ENCODE assay signal across 15 cellular contexts in the genomic region with DNA sequence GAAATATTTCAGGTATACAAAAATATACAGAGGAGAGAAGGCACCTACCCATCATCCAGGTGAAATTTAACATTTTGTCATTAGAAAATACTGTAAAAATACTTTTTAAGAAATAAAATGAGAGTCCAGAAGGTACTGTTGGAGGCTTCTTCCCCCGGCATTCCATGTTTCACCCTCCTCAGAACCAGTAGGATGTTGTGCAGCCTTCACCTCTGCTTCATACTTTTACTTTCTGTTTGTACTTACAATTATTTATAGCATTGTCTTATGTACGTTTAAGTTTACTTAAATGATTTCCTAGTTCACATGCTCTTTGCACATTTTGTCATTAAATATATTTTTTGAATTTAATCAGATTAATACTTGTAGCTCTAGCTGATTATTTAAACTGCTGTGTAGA. TPM values are rescaled to one million over a fixed set of nuclear protein-coding genes. Genes with fewer than 3 reads are reported as not detected.
DNase-seq lines count a peak whose midpoint lies in the region; ATAC-seq and TF ChIP-seq lines count a peak whose summit lies in the region.
"Had no signal": no experiment of that assay in that cellular context is flagged by ENCODE, and none has a peak within 500 bp of the region (broad histone marks: within the 10 kb centered on the region; RNA-seq: fewer than 3 reads in every experiment).

No MANE protein-coding gene starts in this region.

- no peaks in the 10 kb centered on the region for H3K9me2 ChIP-seq in SK-N-SH

- H3K27me3 Mint-ChIP-seq in stimulated activated naive CD8-positive, alpha-beta T cell treated with anti-CD3 and anti-CD28 coated beads, Interleukin-15, Interleukin-2, amounts not matched to agents 100 ng/mL and 50 ng/mL, for 24 hours, result no peaks in the 10 kb centered on the region
- no peaks in the 10 kb centered on the region for H3K27me3 Mint-ChIP-seq in stimulated activated naive CD8-positive, alpha-beta T cell treated with anti-CD3 and anti-CD28 coated beads, Interleukin-15, amount 100 ng/mL, for 72 hours

- TF ChIP-seq EP300 in SK-N-SH (IDR thresholded peaks at IDR 0.05; ENCODE audit: borderline replicate concordance in 1 of 2, low read depth in 1 of 2, low read length in 1 of 2), result no peak

- H3K4me2 ChIP-seq in SK-N-SH, result peak overlapping the region; percentile 34
- H3K4me2 ChIP-seq: BLaER1 treated with 17β-estradiol and CSF1 and Interleukin-3, amounts not matched to agents 10 nM and 100 nM had no signal

- no peak for ATAC-seq in stimulated activated naive CD8-positive, alpha-beta T cell treated with anti-CD3 and anti-CD28 coated beads, Interleukin-15, amount 100 ng/mL, for 72 hours
- no peak for ATAC-seq in HG02852 (IDR thresholded peaks at IDR 0.05; ENCODE audit: unreplicated experiment)

- peaks cover 0 to 34% of the 10 kb centered on the region in 2 experiments for H3K36me3 ChIP-seq in SK-N-SH (replicated peaks in 1 of 2; ENCODE audit: control insufficient read depth in 1 of 2, insufficient read depth in 2 of 2, low read length in 1 of 2)
- no peaks in the 10 kb centered on the region for H3K36me3 ChIP-seq in tibial artery
- H3K36me3 ChIP-seq: BLaER1 treated with 17β-estradiol and CSF1 and Interleukin-3, amounts not matched to agents 10 nM and 100 nM had no signal

- POLR2A ChIA-PET in SK-N-SH (lab: Yijun Ruan, JAX), result no interaction called here

- H3K9ac ChIP-seq in SK-N-SH, result peak overlapping the region; percentile 27
- H3K9ac ChIP-seq: BLaER1 treated with 17β-estradiol and CSF1 and Interleukin-3, amounts not matched to agents 10 nM and 100 nM had no signal

- peaks cover 0 to 28% of the 10 kb centered on the region in 2 experiments for H3K4me1 ChIP-seq in SK-N-SH (ENCODE audit: control insufficient read depth in 1 of 2, insufficient read depth in 2 of 2, low read depth in 1 of 2, low read length in 1 of 2)
- H3K4me1 ChIP-seq in tibial artery, result no peaks in the 10 kb centered on the region
- H3K4me1 ChIP-seq: BLaER1 treated with 17β-estradiol and CSF1 and Interleukin-3, amounts not matched to agents 10 nM and 100 nM had no signal

- H3K27ac ChIP-seq in SK-N-SH (ENCODE audit: low read depth in 2 of 2, low read length in 1 of 2) (peak overlapping the region in 1 of 2 experiments; percentile 70; a peak in 3 of 4 replicates), tibial artery (no peak overlapping the region)
- H3K27ac ChIP-seq: BLaER1 treated with 17β-estradiol and CSF1 and Interleukin-3, amounts not matched to agents 10 nM and 100 nM; SK-N-MC had no signal

- DNase-seq in stimulated activated naive CD8-positive, alpha-beta T cell treated with anti-CD3 and anti-CD28 coated beads, Interleukin-15, amount 100 ng/mL, for 72 hours, result no peak
- DNase-seq in SK-N-SH, result no peak
- DNase-seq in fibroblast of villous mesenchyme (ENCODE audit: low read depth), result peak; percentile 46
- no peak for DNase-seq in AG20443 (ENCODE audit: low spot score)
- no peak for DNase-seq in NCI-H82 (lab: John Stamatoyannopoulos, UW)
- no peak for DNase-seq in tibial artery
- DNase-seq: kidney glomerular epithelial cell; NCI-H524 treated with DMSO at 0.1 percent for 48 hours; nucleus accumbens; stimulated activated CD4-positive, alpha-beta T cell treated with anti-CD3 and anti-CD28 coated beads, Interleukin-4, amount 100 ng/mL, for 1 hour had no signal

- H3K27ac Mint-ChIP-seq in stimulated activated naive CD8-positive, alpha-beta T cell treated with anti-CD3 and anti-CD28 coated beads, Interleukin-15, Interleukin-2, amounts not matched to agents 100 ng/mL and 50 ng/mL, for 24 hours, result no peak overlapping the region
- H3K27ac Mint-ChIP-seq in stimulated activated naive CD8-positive, alpha-beta T cell treated with anti-CD3 and anti-CD28 coated beads, Interleukin-15, amount 100 ng/mL, for 72 hours, result peak overlapping the region in 1 of 2 donors; percentile 74
- H3K27ac Mint-ChIP-seq: brain had no signal

- peaks cover 9% of the 10 kb centered on the region for H3K4me1 Mint-ChIP-seq in stimulated activated naive CD8-positive, alpha-beta T cell treated with anti-CD3 and anti-CD28 coated beads, Interleukin-15, Interleukin-2, amounts not matched to agents 100 ng/mL and 50 ng/mL, for 24 hours (ENCODE audit: low read depth)
- peaks cover 12% of the 10 kb centered on the region for H3K4me1 Mint-ChIP-seq in stimulated activated naive CD8-positive, alpha-beta T cell treated with anti-CD3 and anti-CD28 coated beads, Interleukin-15, amount 100 ng/mL, for 72 hours
- H3K4me1 Mint-ChIP-seq: brain had no signal

- TF ChIP-seq RAD21 in SK-N-SH (IDR thresholded peaks at IDR 0.05; ENCODE audit: low read length), result no peak

- TF ChIP-seq CTCF in SK-N-SH (IDR thresholded peaks at IDR 0.05) (no peak), fibroblast of villous mesenchyme (IDR thresholded peaks at IDR 0.05; ENCODE audit: insufficient read depth, low read depth, low read length) (no peak), tibial artery (IDR thresholded peaks at IDR 0.05) (no peak)

- 20% methylated on average over 2 of the region's 2 CpGs for WGBS in SK-N-SH (ENCODE audit: low lambda C conversion rate)

- H2AFZ ChIP-seq in SK-N-SH (ENCODE audit: low read depth), result peak overlapping the region; percentile 38; the same call in 1 of the 2 replicates

- H3K9me3 ChIP-seq in SK-N-SH, result no peaks in the 10 kb centered on the region
- H3K9me3 ChIP-seq in tibial artery, result no peaks in the 10 kb centered on the region
- H3K9me3 ChIP-seq: BLaER1 treated with 17β-estradiol and CSF1 and Interleukin-3, amounts not matched to agents 10 nM and 100 nM had no signal

- H3K36me3 Mint-ChIP-seq in stimulated activated naive CD8-positive, alpha-beta T cell treated with anti-CD3 and anti-CD28 coated beads, Interleukin-15, Interleukin-2, amounts not matched to agents 100 ng/mL and 50 ng/mL, for 24 hours (ENCODE audit: low read depth), result no peaks in the 10 kb centered on the region

- H3K4me3 ChIP-seq in SK-N-SH (ENCODE audit: low read depth in 2 of 2, low read length in 1 of 2) (peak overlapping the region; percentile 22 to 35; a peak in 3 of 4 replicates), fibroblast of villous mesenchyme (ENCODE audit: low read depth, low read length) (peak overlapping the region; percentile 33), tibial artery (no peak overlapping the region)
- H3K4me3 ChIP-seq: BLaER1 treated with 17β-estradiol and CSF1 and Interleukin-3, amounts not matched to agents 10 nM and 100 nM; SK-N-MC had no signal

- H4K20me1 ChIP-seq in SK-N-SH (ENCODE audit: insufficient read depth), result no peaks in the 10 kb centered on the region; the same call in 1 of the 2 replicates
- H4K20me1 ChIP-seq: BLaER1 treated with 17β-estradiol and CSF1 and Interleukin-3, amounts not matched to agents 10 nM and 100 nM had no signal

- peaks cover 7% of the 10 kb centered on the region for H3K9me3 Mint-ChIP-seq in stimulated activated naive CD8-positive, alpha-beta T cell treated with anti-CD3 and anti-CD28 coated beads, Interleukin-15, Interleukin-2, amounts not matched to agents 100 ng/mL and 50 ng/mL, for 24 hours
- H3K9me3 Mint-ChIP-seq in stimulated activated naive CD8-positive, alpha-beta T cell treated with anti-CD3 and anti-CD28 coated beads, Interleukin-15, amount 100 ng/mL, for 72 hours, result no peaks in the 10 kb centered on the region

- peaks cover 35% of the 10 kb centered on the region for H3F3A ChIP-seq in SK-N-SH (replicated peaks; ENCODE audit: insufficient read depth)

- intact Hi-C loops in tibial artery (cut with DNase I; ENCODE audit: low total_unique reads), result no loop called here

- H3K27me3 ChIP-seq in SK-N-SH (ENCODE audit: insufficient read depth) (no peaks in the 10 kb centered on the region), tibial artery (no peaks in the 10 kb centered on the region)
- H3K27me3 ChIP-seq: BLaER1 treated with 17β-estradiol and CSF1 and Interleukin-3, amounts not matched to agents 10 nM and 100 nM had no signal

- H3K4me3 Mint-ChIP-seq in stimulated activated naive CD8-positive, alpha-beta T cell treated with anti-CD3 and anti-CD28 coated beads, Interleukin-15, Interleukin-2, amounts not matched to agents 100 ng/mL and 50 ng/mL, for 24 hours, result peak overlapping the region; percentile 17
- H3K4me3 Mint-ChIP-seq in stimulated activated naive CD8-positive, alpha-beta T cell treated with anti-CD3 and anti-CD28 coated beads, Interleukin-15, amount 100 ng/mL, for 72 hours, result peak overlapping the region in 1 of 2 donors; percentile 61
- H3K4me3 Mint-ChIP-seq: brain had no signal

- peaks cover 99% of the 10 kb centered on the region for H3K79me2 ChIP-seq in SK-N-SH (ENCODE audit: insufficient read depth)

- CTCF ChIA-PET in SK-N-SH (lab: Yijun Ruan, JAX), result no interaction called here

TF ChIP-seq in SK-N-SH, 30 proteins besides CTCF, POLR2A, EP300 and RAD21 (continues in another document):
- TF ChIP-seq, protein P1, sequence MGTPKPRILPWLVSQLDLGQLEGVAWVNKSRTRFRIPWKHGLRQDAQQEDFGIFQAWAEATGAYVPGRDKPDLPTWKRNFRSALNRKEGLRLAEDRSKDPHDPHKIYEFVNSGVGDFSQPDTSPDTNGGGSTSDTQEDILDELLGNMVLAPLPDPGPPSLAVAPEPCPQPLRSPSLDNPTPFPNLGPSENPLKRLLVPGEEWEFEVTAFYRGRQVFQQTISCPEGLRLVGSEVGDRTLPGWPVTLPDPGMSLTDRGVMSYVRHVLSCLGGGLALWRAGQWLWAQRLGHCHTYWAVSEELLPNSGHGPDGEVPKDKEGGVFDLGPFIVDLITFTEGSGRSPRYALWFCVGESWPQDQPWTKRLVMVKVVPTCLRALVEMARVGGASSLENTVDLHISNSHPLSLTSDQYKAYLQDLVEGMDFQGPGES (IDR thresholded peaks at IDR 0.05; ENCODE audit: low read depth, low read length), result no peak
- no peak for TF ChIP-seq GABPA (IDR thresholded peaks at IDR 0.05; ENCODE audit: low read depth)

RNA-seq across cellular contexts. Expression of a gene that starts 30.9 kb away (rescaled TPM):
- 32.6 and 36.0 TPM in 2 replicates for polyA plus RNA-seq in SK-N-SH (2012; rRNA removed)
- 55.0 and 59.3 TPM in 2 replicates for polyA plus RNA-seq in SK-N-SH (2012; cell fraction: cytosol; rRNA removed)
- polyA plus RNA-seq in SK-N-SH (2012; cell fraction: nucleus; rRNA removed), result 16.4 and 26.1 TPM in 2 replicates
- 43.6 and 47.7 TPM in 2 replicates for total RNA-seq in fibroblast of villous mesenchyme

Comparison
In these comparisons a context has a peak if more than half of its experiments do, and no peak if none do; other contexts are left out.
1. H3K4me3 ChIP-seq: peak in SK-N-SH (2 of 2) and fibroblast of villous mesenchyme (single experiment); none in tibial artery (0 of 2).